In genomic region chr20:5551621-5552020, GRCh38 we compare ENCODE assay signal across 19 cellular contexts.
"Had no signal": no experiment of that assay in that cellular context is flagged by ENCODE, and none has a peak within 500 bp of the region (broad histone marks: within the 10 kb centered on the region; RNA-seq: fewer than 3 reads in every experiment).

No MANE protein-coding gene starts in this region.

- H3K27me3 ChIP-seq: right lobe of liver, upper lobe of left lung had no signal

- H3K27me3 Mint-ChIP-seq: activated naive CD8-positive, alpha-beta T cell treated with anti-CD3 and anti-CD28 coated beads, Interleukin-2, amount 50 U/mL, for 24 hours; brain had no signal

- H3K79me2 ChIP-seq: parathyroid adenoma had no signal

- H3K9ac ChIP-seq: parathyroid adenoma had no signal

- DNase-seq: activated CD8-positive, alpha-beta memory T cell treated with anti-CD3 and anti-CD28 coated beads, Interleukin-2, amount 50 U/mL, for 4 hours; activated gamma-delta T cell; activated naive CD8-positive, alpha-beta T cell treated with anti-CD3 and anti-CD28 coated beads, Interleukin-2, amount 50 U/mL, for 24 hours; anterior cingulate cortex; central memory CD4-positive, alpha-beta T cell; cortex of kidney; effector CD8-positive, alpha-beta T cell; mesendoderm; natural killer cell; right lobe of liver; stimulated activated CD4-positive, alpha-beta T cell treated with anti-CD3 and anti-CD28 coated beads, Interleukin-4, amount 100 ng/mL, for 1 hour; T-helper 2 cell; upper lobe of left lung had no signal

- H2AFZ ChIP-seq: parathyroid adenoma had no signal

- H3K9me3 ChIP-seq: right lobe of liver, thoracic aorta, upper lobe of left lung had no signal

- H3K4me3 Mint-ChIP-seq: activated naive CD8-positive, alpha-beta T cell treated with anti-CD3 and anti-CD28 coated beads, Interleukin-2, amount 50 U/mL, for 24 hours; brain; natural killer cell; stimulated activated effector memory CD8-positive, alpha-beta T cell treated with anti-CD3 and anti-CD28 coated beads, Interleukin-12 subunit alpha, Interleukin-12 subunit beta, amount 100 ng/mL, for 72 hours had no signal

- H3K4me1 Mint-ChIP-seq: brain had no signal

- H3K4me1 ChIP-seq: parathyroid adenoma, right lobe of liver, upper lobe of left lung had no signal

- H3K4me3 ChIP-seq: right lobe of liver, smooth muscle cell, thoracic aorta, upper lobe of left lung had no signal

- ATAC-seq: activated naive CD8-positive, alpha-beta T cell treated with anti-CD3 and anti-CD28 coated beads, Interleukin-2, amount 50 U/mL, for 24 hours; esophagus mucosa; stimulated activated effector memory CD8-positive, alpha-beta T cell treated with anti-CD3 and anti-CD28 coated beads, Interleukin-12 subunit alpha, Interleukin-12 subunit beta, amount 100 ng/mL, for 72 hours had no signal

- H3K4me2 ChIP-seq: smooth muscle cell had no signal

- H3K27ac ChIP-seq: parathyroid adenoma, right lobe of liver, thoracic aorta, upper lobe of left lung had no signal

- H3K9me3 Mint-ChIP-seq: activated naive CD8-positive, alpha-beta T cell treated with anti-CD3 and anti-CD28 coated beads, Interleukin-2, amount 50 U/mL, for 24 hours; brain; natural killer cell; stimulated activated effector memory CD8-positive, alpha-beta T cell treated with anti-CD3 and anti-CD28 coated beads, Interleukin-12 subunit alpha, Interleukin-12 subunit beta, amount 100 ng/mL, for 72 hours had no signal
